23 cellular contexts compared by ENCODE assay signal in the genomic region with DNA sequence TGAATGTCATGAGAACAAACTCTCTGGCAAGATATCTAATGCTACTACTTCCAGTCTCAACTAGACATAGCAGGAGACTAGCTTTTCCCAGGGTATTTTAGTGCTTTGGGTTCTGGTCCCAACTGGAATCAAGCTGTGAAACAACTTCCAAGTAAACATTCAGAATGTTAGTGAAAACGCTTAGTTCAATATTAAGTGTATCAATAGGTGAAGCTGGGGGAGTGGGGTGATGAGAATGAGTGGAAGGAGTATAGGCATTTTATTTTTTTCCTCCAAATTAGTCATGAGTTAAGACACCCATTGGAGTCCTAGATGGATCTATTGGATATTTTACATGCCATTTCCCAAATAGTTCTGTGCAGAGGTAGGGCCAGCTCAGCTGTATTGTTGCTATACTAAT.
DNase-seq lines count a peak whose midpoint lies in the region; ATAC-seq, FAIRE-seq and TF ChIP-seq lines count a peak whose summit lies in the region.
"Had no signal": no experiment of that assay in that cellular context is flagged by ENCODE, and none has a peak within 500 bp of the region (broad histone marks: within the 10 kb centered on the region; RNA-seq: fewer than 3 reads in every experiment).

No MANE protein-coding gene starts in this region.

- H3K4me2 ChIP-seq in K562 (ENCODE audit: insufficient read depth, low read length) (no peak overlapping the region), neural progenitor cell (peak overlapping the region; percentile 63)

- in situ Hi-C loops in K562 (cut with MboI): no loop called here

- no peak for FAIRE-seq in K562 (lab: Jason Lieb, UNC)
- FAIRE-seq: A204.1, GM19239, H1, HTR-8/SVneo had no signal

- H3K4me3 ChIP-seq in K562 (no peak overlapping the region), neural progenitor cell (no peak overlapping the region), esophagus squamous epithelium (no peak overlapping the region)

- H3K9ac ChIP-seq in K562 (ENCODE audit: insufficient read depth in 1 of 2, low read depth in 2 of 2, low read length in 2 of 2) (no peak overlapping the region), neural progenitor cell (no peak overlapping the region)

- H3F3A ChIP-seq in neural progenitor cell (ENCODE audit: low read depth): peaks cover 16% of the 10 kb centered on the region

- H3K27me3 ChIP-seq in K562 (ENCODE audit: control insufficient read depth in 2 of 2, insufficient read depth in 2 of 2, low read length in 2 of 2) (no peaks in the 10 kb centered on the region), neural progenitor cell (no peaks in the 10 kb centered on the region), esophagus squamous epithelium (no peaks in the 10 kb centered on the region)
- H3K27me3 ChIP-seq: BE2C had no signal

- ATAC-seq in K562 (no peak; the same call in 2 of the 3 replicates), GM18870 (IDR thresholded peaks at IDR 0.05; ENCODE audit: unreplicated experiment) (no peak)

- H3K9me3 Mint-ChIP-seq in neural progenitor cell (no peaks in the 10 kb centered on the region), type B pancreatic cell (no peaks in the 10 kb centered on the region)
- H3K9me3 Mint-ChIP-seq: H9 had no signal

- CTCF ChIA-PET in K562 (lab: Yijun Ruan, JAX; ENCODE audit: low intra/inter-chr PET ratio): no interaction called here

- H3K4me1 ChIP-seq in K562 (replicated peaks in 1 of 2; ENCODE audit: control insufficient read depth in 2 of 2, insufficient read depth in 2 of 2, low read length in 2 of 2) (peaks cover 0 to 20% of the 10 kb centered on the region in 2 experiments; a peak in 2 of 5 replicates), neural progenitor cell (peaks cover 20% of the 10 kb centered on the region), esophagus squamous epithelium (no peaks in the 10 kb centered on the region)
- H3K4me1 ChIP-seq: BE2C had no signal

- TF ChIP-seq POLR2A in K562 (conservative IDR thresholded peaks at IDR 0.05) (no peak), esophagus squamous epithelium (IDR thresholded peaks at IDR 0.05) (no peak)

- H3K27ac ChIP-seq in K562 (ENCODE audit: extremely low read depth, low read depth, low read length) (no peak overlapping the region), neural progenitor cell (no peak overlapping the region), esophagus squamous epithelium (no peak overlapping the region)

- TF ChIP-seq CTCF in K562 (IDR thresholded peaks at IDR 0.05 in 2 of 3, conservative IDR thresholded peaks at IDR 0.05 in 1 of 3; ENCODE audit: insufficient read depth in 2 of 3, low read depth in 1 of 3, low read length in 3 of 3) (no peak), neural progenitor cell (IDR thresholded peaks at IDR 0.05) (no peak), type B pancreatic cell (conservative IDR thresholded peaks at IDR 0.05) (no peak), esophagus squamous epithelium (IDR thresholded peaks at IDR 0.05) (no peak)

- H3K36me3 ChIP-seq in K562 (ENCODE audit: control insufficient read depth, insufficient read depth, low read length): no peaks in the 10 kb centered on the region
- no peaks in the 10 kb centered on the region for H3K36me3 ChIP-seq in neural progenitor cell
- no peaks in the 10 kb centered on the region for H3K36me3 ChIP-seq in esophagus squamous epithelium
- H3K36me3 ChIP-seq: BE2C had no signal

- H3K79me2 ChIP-seq in K562 (ENCODE audit: control insufficient read depth, insufficient read depth, low read length): no peaks in the 10 kb centered on the region
- no peaks in the 10 kb centered on the region for H3K79me2 ChIP-seq in neural progenitor cell (ENCODE audit: low read depth)

- no TSS peak for BruUV-seq in K562 (replicated peaks; lab: Mats Ljungman, UMichigan)

- H3K27ac Mint-ChIP-seq in neural progenitor cell: no peak overlapping the region
- no peak overlapping the region for H3K27ac Mint-ChIP-seq in type B pancreatic cell
- H3K27ac Mint-ChIP-seq: CD4-positive, CD25-positive, alpha-beta regulatory T cell; CD8-positive, alpha-beta memory T cell; H9 had no signal

- H3K9me1 ChIP-seq in K562 (ENCODE audit: control insufficient read depth, insufficient read depth, low read length): no peaks in the 10 kb centered on the region

- H3K4me3 Mint-ChIP-seq in neural progenitor cell (no peak overlapping the region), type B pancreatic cell (no peak overlapping the region)
- H3K4me3 Mint-ChIP-seq: CD4-positive, CD25-positive, alpha-beta regulatory T cell; CD8-positive, alpha-beta memory T cell; H9 had no signal

- H3K36me3 Mint-ChIP-seq in neural progenitor cell (no peaks in the 10 kb centered on the region), type B pancreatic cell (no peaks in the 10 kb centered on the region)
- H3K36me3 Mint-ChIP-seq: CD4-positive, CD25-positive, alpha-beta regulatory T cell; CD8-positive, alpha-beta memory T cell had no signal

- TF ChIP-seq RAD21 in K562 (CRISPR knock-in tag; conservative IDR thresholded peaks at IDR 0.05 in 1 of 2, IDR thresholded peaks at IDR 0.05 in 1 of 2): no peak

- DNase-seq in K562 (ENCODE audit: extremely low read depth in 1 of 4, low spot score in 3 of 4) (no peak), kidney tubule cell (ENCODE audit: low spot score) (peak; percentile 58), neural progenitor cell (ENCODE audit: low spot score) (no peak), cerebellum (ENCODE audit: low spot score) (no peak), type B pancreatic cell (ENCODE audit: extremely low spot score, unreplicated experiment) (no peak), esophagus squamous epithelium (lab: John Stamatoyannopoulos, UW) (no peak)
- DNase-seq: ACHN; BE2C; C1 segment of cervical spinal cord; CD4-positive, CD25-positive, alpha-beta regulatory T cell; CD8-positive, alpha-beta memory T cell; COR-L47; DMS 273 treated with DMSO at 0.1 percent for 48 hours; DMS53; DND-41; EL; H9; IMR-90 had no signal

- no peaks in the 10 kb centered on the region for H3K9me3 ChIP-seq in K562 (replicated peaks; ENCODE audit: control insufficient read depth, insufficient read depth, low read depth, low read length)
- H3K9me3 ChIP-seq in neural progenitor cell (ENCODE audit: low read depth): no peaks in the 10 kb centered on the region
- no peaks in the 10 kb centered on the region for H3K9me3 ChIP-seq in esophagus squamous epithelium
- H3K9me3 ChIP-seq: BE2C had no signal

- peak overlapping the region; percentile 75 for H2AFZ ChIP-seq in K562 (ENCODE audit: low read depth, low read length)
- H2AFZ ChIP-seq in neural progenitor cell (replicated peaks): no peak overlapping the region

- TF ChIP-seq EP300 in K562 (IDR thresholded peaks at IDR 0.05; ENCODE audit: low read length): no peak

- POLR2A ChIA-PET in K562 (lab: Yijun Ruan, JAX): interaction anchor here (1.8 kb wide), 1 partner anchor 21 kb away, joined by 4 read pairs; no protein-coding TSS in a partner anchor

- H4K20me1 ChIP-seq in K562 (replicated peaks; ENCODE audit: control insufficient read depth, insufficient read depth, low read length): no peaks in the 10 kb centered on the region
- no peaks in the 10 kb centered on the region for H4K20me1 ChIP-seq in neural progenitor cell (ENCODE audit: low read depth)

- intact Hi-C loops in K562 (cut with micrococcal nuclease): no loop called here
- intact Hi-C loops in esophagus squamous epithelium (cut with DNase I): no loop called here

- H3K27me3 Mint-ChIP-seq in neural progenitor cell (ENCODE audit: insufficient read depth, low read depth) (peaks cover 2% of the 10 kb centered on the region), type B pancreatic cell (no peaks in the 10 kb centered on the region)
- H3K27me3 Mint-ChIP-seq: CD4-positive, CD25-positive, alpha-beta regulatory T cell had no signal

- WGBS in K562 (ENCODE audit: insufficient coverage, low coverage, missing lambda C conversion rate): 33% methylated on average over 1 of the region's 1 CpG
- WGBS in esophagus squamous epithelium, 2 donors: 25 to 85% methylated on average over 1 of the region's 1 CpG

- no peaks in the 10 kb centered on the region for H3K4me1 Mint-ChIP-seq in neural progenitor cell
- H3K4me1 Mint-ChIP-seq in type B pancreatic cell (ENCODE audit: unreplicated experiment): peaks cover 8% of the 10 kb centered on the region
- H3K4me1 Mint-ChIP-seq: CD4-positive, CD25-positive, alpha-beta regulatory T cell; CD8-positive, alpha-beta memory T cell had no signal

TF ChIP-seq in K562, 482 proteins besides CTCF, POLR2A, EP300 and RAD21:
- TF ChIP-seq EZH2 (IDR thresholded peaks at IDR 0.05; ENCODE audit: borderline replicate concordance, low read depth, low read length) (no peak), HMGN3 (IDR thresholded peaks at IDR 0.05; ENCODE audit: borderline replicate concordance, extremely low read depth, insufficient read length, low read depth, low read length) (no peak), CEBPG (CRISPR knock-in tag; IDR thresholded peaks at IDR 0.05) (no peak), CEBPG (tag; conservative IDR thresholded peaks at IDR 0.05 in 1 of 2, IDR thresholded peaks at IDR 0.05 in 1 of 2) (no peak), ZC3H4 (CRISPR knock-in tag; IDR thresholded peaks at IDR 0.05; ENCODE audit: borderline replicate concordance) (no peak), ZNF644 (tag; IDR thresholded peaks at IDR 0.05; ENCODE audit: low read depth) (no peak), RB1 (IDR thresholded peaks at IDR 0.05; ENCODE audit: low read depth) (no peak), SAFB (IDR thresholded peaks at IDR 0.05; ENCODE audit: borderline replicate concordance, low read depth, low read length) (no peak), XRCC3 (IDR thresholded peaks at IDR 0.05) (no peak), NFATC3 (IDR thresholded peaks at IDR 0.05) (no peak), HNRNPK (IDR thresholded peaks at IDR 0.05; ENCODE audit: low read depth, low read length, poor library complexity, severe bottlenecking) (no peak), ZNF586 (CRISPR knock-in tag; conservative IDR thresholded peaks at IDR 0.05) (no peak), CREM (IDR thresholded peaks at IDR 0.05; ENCODE audit: low read depth) (no peak), PHF20 (IDR thresholded peaks at IDR 0.05; ENCODE audit: partially characterized antibody) (no peak)
- TF ChIP-seq, protein P1, sequence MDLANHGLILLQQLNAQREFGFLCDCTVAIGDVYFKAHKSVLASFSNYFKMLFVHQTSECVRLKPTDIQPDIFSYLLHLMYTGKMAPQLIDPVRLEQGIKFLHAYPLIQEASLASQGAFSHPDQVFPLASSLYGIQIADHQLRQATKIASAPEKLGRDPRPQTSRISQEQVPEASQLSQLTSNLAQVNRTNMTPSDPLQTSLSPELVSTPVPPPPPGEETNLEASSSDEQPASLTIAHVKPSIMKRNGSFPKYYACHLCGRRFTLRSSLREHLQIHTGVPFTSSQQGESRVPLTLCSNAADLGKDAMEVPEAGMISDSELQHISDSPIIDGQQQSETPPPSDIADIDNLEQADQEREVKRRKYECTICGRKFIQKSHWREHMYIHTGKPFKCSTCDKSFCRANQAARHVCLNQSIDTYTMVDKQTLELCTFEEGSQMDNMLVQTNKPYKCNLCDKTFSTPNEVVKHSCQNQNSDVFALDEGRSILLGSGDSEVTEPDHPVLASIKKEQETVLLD (IDR thresholded peaks at IDR 0.05): no peak
TF ChIP-seq in K562: peak in this region for 0.
